In genomic region chr11:122696662-122697061, GRCh38 we compare ENCODE assay signal across 1 cellular context.
TF ChIP-seq lines count a peak whose summit lies in the region.

No MANE protein-coding gene starts in this region.

TF ChIP-seq in HepG2, 621 proteins besides CTCF, POLR2A, EP300 and RAD21 (continued from another document):
- TF ChIP-seq HNF1B (CRISPR knock-in tag; IDR thresholded peaks at IDR 0.05), result no peak
- no peak for TF ChIP-seq GMEB1 (CRISPR knock-in tag; IDR thresholded peaks at IDR 0.05; ENCODE audit: borderline replicate concordance)
- peak; percentile 21; the same call in 1 of the 2 replicates for TF ChIP-seq HOMEZ (CRISPR knock-in tag; IDR thresholded peaks at IDR 0.05; ENCODE audit: low read depth)
- no peak for TF ChIP-seq ZNF557 (CRISPR knock-in tag; IDR thresholded peaks at IDR 0.05)
- no peak for TF ChIP-seq TFDP1 (CRISPR knock-in tag; IDR thresholded peaks at IDR 0.05; ENCODE audit: borderline replicate concordance)
- TF ChIP-seq ZNF296 (CRISPR knock-in tag; conservative IDR thresholded peaks at IDR 0.05), result no peak
